Comparison of ENCODE assay signal across 15 cellular contexts in the genomic region with DNA sequence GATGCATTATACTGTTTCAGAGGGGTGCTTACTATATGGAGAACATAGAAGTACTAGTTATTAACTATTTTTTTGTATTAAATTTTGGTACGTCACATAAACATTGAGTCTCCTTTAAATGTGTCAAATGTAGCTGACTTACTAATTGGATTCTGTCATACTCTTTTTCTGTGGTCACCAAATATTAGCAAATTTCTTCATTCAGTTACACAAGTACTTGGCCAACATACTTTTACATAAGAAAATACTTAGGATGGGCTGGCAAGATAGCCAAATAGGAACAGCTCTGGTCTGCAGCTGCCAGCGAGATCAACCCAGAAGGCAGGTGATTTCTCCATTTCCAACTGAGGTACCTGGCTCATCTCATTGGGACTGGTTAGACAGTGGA. TPM values are rescaled to one million over a fixed set of nuclear protein-coding genes. Genes with fewer than 3 reads are reported as not detected.
DNase-seq lines count a peak whose midpoint lies in the region; ATAC-seq and TF ChIP-seq lines count a peak whose summit lies in the region.
"Had no signal": no experiment of that assay in that cellular context is flagged by ENCODE, and none has a peak within 500 bp of the region (broad histone marks: within the 10 kb centered on the region; RNA-seq: fewer than 3 reads in every experiment).

No MANE protein-coding gene starts in this region.

- H3K36me3 ChIP-seq in mesenchymal stem cell (ENCODE audit: control insufficient read depth in 1 of 2, insufficient read depth in 2 of 2, low read depth in 1 of 2, low read length in 2 of 2), result peaks cover 12 to 20% of the 10 kb centered on the region in 2 experiments
- H3K36me3 ChIP-seq: HAP-1 had no signal

- 98% methylated on average over 1 of the region's 2 CpGs for WGBS in mesenchymal stem cell

- H3K79me1 ChIP-seq in mesenchymal stem cell (replicated peaks; ENCODE audit: low read length, poor library complexity, severe bottlenecking), result peaks cover 14% of the 10 kb centered on the region

- H3K27me3 Mint-ChIP-seq in CD14-positive monocyte (ENCODE audit: low read depth in 3 of 3), result no peaks in the 10 kb centered on the region
- peaks cover 7% of the 10 kb centered on the region for H3K27me3 Mint-ChIP-seq in endothelial cell (ENCODE audit: unreplicated experiment)
- H3K27me3 Mint-ChIP-seq: B cell; CD4-positive, alpha-beta T cell had no signal

- H3K4me3 ChIP-seq in mesenchymal stem cell (ENCODE audit: insufficient read depth in 1 of 2, low read depth in 1 of 2, low read length in 2 of 2), result no peak overlapping the region
- H3K4me3 ChIP-seq: GM23248, HAP-1, K562 had no signal

- DNase-seq in CD14-positive monocyte (ENCODE audit: low spot score) (no peak), endothelial cell (ENCODE audit: low spot score) (no peak), mesenchymal stem cell (peak; percentile 35), CD1c-positive myeloid dendritic cell (ENCODE audit: extremely low spot score) (no peak), NCI-H510A treated with DMSO at 0.1 percent for 48 hours (lab: John Stamatoyannopoulos, UW) (no peak)
- DNase-seq: Caco-2; CD4-positive, alpha-beta T cell; GM23248; IMR-90 had no signal

- H3K27ac ChIP-seq in mesenchymal stem cell (ENCODE audit: low read length, poor library complexity, severe bottlenecking), result no peak overlapping the region
- H3K27ac ChIP-seq: BLaER1 treated with 17β-estradiol and CSF1 and Interleukin-3, amounts not matched to agents 10 nM and 100 nM; GM23248 had no signal

- H3K14ac ChIP-seq in mesenchymal stem cell (ENCODE audit: low read length in 2 of 2), result no peak overlapping the region

- no peak overlapping the region for H3K4ac ChIP-seq in mesenchymal stem cell (ENCODE audit: low read depth in 1 of 2, low read length in 2 of 2)

- H3K9me3 ChIP-seq in mesenchymal stem cell (ENCODE audit: control insufficient read depth, low read length), result peaks cover 11% of the 10 kb centered on the region
- H3K9me3 ChIP-seq: Caco-2, HAP-1 had no signal

- H3K23ac ChIP-seq in mesenchymal stem cell (ENCODE audit: low read length in 2 of 2), result no peak overlapping the region

- H3K27me3 ChIP-seq in mesenchymal stem cell (ENCODE audit: control insufficient read depth in 1 of 2, insufficient read depth in 1 of 2, low read length in 2 of 2), result no peaks in the 10 kb centered on the region
- H3K27me3 ChIP-seq: BLaER1 treated with 17β-estradiol and CSF1 and Interleukin-3, amounts not matched to agents 10 nM and 100 nM had no signal

- peaks cover 8 to 19% (median 13%) of the 10 kb centered on the region in 7 donors for H3K9me3 Mint-ChIP-seq in CD14-positive monocyte
- no peaks in the 10 kb centered on the region for H3K9me3 Mint-ChIP-seq in endothelial cell (ENCODE audit: unreplicated experiment)
- H3K9me3 Mint-ChIP-seq: CD4-positive, alpha-beta T cell had no signal

- no peak overlapping the region for H3K9ac ChIP-seq in mesenchymal stem cell (ENCODE audit: low read length)
- H3K9ac ChIP-seq: BLaER1 treated with 17β-estradiol and CSF1 and Interleukin-3, amounts not matched to agents 10 nM and 100 nM; GM23248 had no signal

- no peak for TF ChIP-seq CTCF in CD14-positive monocyte (IDR thresholded peaks at IDR 0.05)
- TF ChIP-seq CTCF in endothelial cell (IDR thresholded peaks at IDR 0.05; ENCODE audit: unreplicated experiment), result no peak

- H2AK5ac ChIP-seq in mesenchymal stem cell (ENCODE audit: low read length, severe bottlenecking), result no peak overlapping the region

- no peak overlapping the region for H4K91ac ChIP-seq in mesenchymal stem cell (ENCODE audit: low read length)

- no peak overlapping the region for H3K4me2 ChIP-seq in mesenchymal stem cell (ENCODE audit: low read length, poor library complexity, severe bottlenecking)
- H3K4me2 ChIP-seq: BLaER1 treated with 17β-estradiol and CSF1 and Interleukin-3, amounts not matched to agents 10 nM and 100 nM had no signal

- no peaks in the 10 kb centered on the region for H3K4me1 ChIP-seq in mesenchymal stem cell (ENCODE audit: control insufficient read depth, insufficient read depth, low read depth, low read length)
- H3K4me1 ChIP-seq: HAP-1 had no signal

- no peak overlapping the region for H4K8ac ChIP-seq in mesenchymal stem cell (ENCODE audit: low read length)

- no peak overlapping the region for H2BK12ac ChIP-seq in mesenchymal stem cell (ENCODE audit: low read length in 2 of 2)

- H2BK5ac ChIP-seq in mesenchymal stem cell (ENCODE audit: low read depth, low read length, poor library complexity, severe bottlenecking), result no peak overlapping the region

- H2BK120ac ChIP-seq in mesenchymal stem cell (ENCODE audit: low read depth, low read length), result no peak overlapping the region

- H3K27ac Mint-ChIP-seq in CD14-positive monocyte (peak overlapping the region in 4 of 7 donors; percentile 37 to 66 (median 65)), endothelial cell (ENCODE audit: unreplicated experiment) (no peak overlapping the region)
- H3K27ac Mint-ChIP-seq: B cell; CD4-positive, alpha-beta T cell had no signal

- no peak overlapping the region for H2BK15ac ChIP-seq in mesenchymal stem cell (ENCODE audit: low read depth, poor library complexity, severe bottlenecking)

- H3K36me3 Mint-ChIP-seq in CD14-positive monocyte, result peaks cover 59 to 66% of the 10 kb centered on the region in 2 donors
- peaks cover 38% of the 10 kb centered on the region for H3K36me3 Mint-ChIP-seq in endothelial cell (ENCODE audit: low read depth, unreplicated experiment)

- H2AFZ ChIP-seq in mesenchymal stem cell (ENCODE audit: low read depth, low read length), result no peak overlapping the region
- H2AFZ ChIP-seq: GM23248 had no signal

- no peak for ATAC-seq in HG02763 (IDR thresholded peaks at IDR 0.05; ENCODE audit: unreplicated experiment)
- no peak for ATAC-seq in HG02610 (IDR thresholded peaks at IDR 0.05; ENCODE audit: unreplicated experiment)
- ATAC-seq: K562 had no signal

- no peak overlapping the region for H3K18ac ChIP-seq in mesenchymal stem cell (ENCODE audit: low read depth in 1 of 2, low read length in 2 of 2)

- no peak overlapping the region for H3K4me3 Mint-ChIP-seq in CD14-positive monocyte
- peak overlapping the region; percentile 53 for H3K4me3 Mint-ChIP-seq in endothelial cell (ENCODE audit: unreplicated experiment)
- H3K4me3 Mint-ChIP-seq: B cell; CD4-positive, alpha-beta T cell had no signal

- H3K4me1 Mint-ChIP-seq in CD14-positive monocyte (peaks cover 10% of the 10 kb centered on the region), endothelial cell (ENCODE audit: unreplicated experiment) (no peaks in the 10 kb centered on the region)
- H3K4me1 Mint-ChIP-seq: B cell had no signal

- intact Hi-C loops in CD14-positive monocyte (cut with micrococcal nuclease), result no loop called here

RNA-seq across cellular contexts. Expression of a gene that starts 19.2 kb away (rescaled TPM):
- 10 to 100 TPM; 17.2 to 62.1 TPM for polyA plus RNA-seq in CD14-positive monocyte
- 98.0 TPM for total RNA-seq in endothelial cell (ENCODE audit: unreplicated experiment)
- 7.6 TPM for polyA plus RNA-seq in mesenchymal stem cell (2013, experiment 1 of 2)
- 7.1 TPM for polyA plus RNA-seq in mesenchymal stem cell (2013, experiment 2 of 2)
- total RNA-seq: Caco-2 had no signal
